Comparison of ENCODE assay signal across 18 cellular contexts in genomic region chr12:18853570-18854366, GRCh38.
A peak's percentile ranks its signal among the peaks of the same experiment; 100 is the strongest.
DNase-seq lines count a peak whose midpoint lies in the region; ATAC-seq, FAIRE-seq and TF ChIP-seq lines count a peak whose summit lies in the region.
"Had no signal": no experiment of that assay in that cellular context is flagged by ENCODE, and none has a peak within 500 bp of the region (broad histone marks: within the 10 kb centered on the region; RNA-seq: fewer than 3 reads in every experiment).

No MANE protein-coding gene starts in this region.

- no peak overlapping the region for H2BK120ac ChIP-seq in H1 (replicated peaks; ENCODE audit: low read depth, low read length)

- H3K36me3 ChIP-seq in K562 (ENCODE audit: control insufficient read depth, insufficient read depth, low read length) (no peaks in the 10 kb centered on the region), H1 (ENCODE audit: control insufficient read depth in 2 of 4, insufficient read depth in 4 of 4, low read length in 3 of 4) (no peaks in the 10 kb centered on the region), left ventricle myocardium inferior (no peaks in the 10 kb centered on the region)

- no peaks in the 10 kb centered on the region for H3K79me1 ChIP-seq in H1 (ENCODE audit: low read depth, low read length)

- H2BK5ac ChIP-seq in H1 (ENCODE audit: low read depth, low read length) = no peak overlapping the region

- TF ChIP-seq POLR2A in K562 (conservative IDR thresholded peaks at IDR 0.05) = no peak
- no peak for TF ChIP-seq POLR2A in H1 (IDR thresholded peaks at IDR 0.05; ENCODE audit: control extremely low read depth in 1 of 2, low read depth in 2 of 2, low read length in 2 of 2)

- H2BK12ac ChIP-seq in H1 (ENCODE audit: low read depth, low read length) = 0 out of 2 replicates have a peak overlapping the region, but pooled peaks have one; percentile 53

- H3K27ac Mint-ChIP-seq in nephron progenitor cell (peak overlapping the region; percentile 3), mesothelial cell of epicardium (no peak overlapping the region)

- H3K27ac ChIP-seq in K562 (ENCODE audit: extremely low read depth, low read depth, low read length) = no peak overlapping the region
- H3K27ac ChIP-seq in H1 (ENCODE audit: low read depth, low read length) = no peak overlapping the region
- H3K27ac ChIP-seq in left ventricle myocardium inferior (replicated peaks) = peak overlapping the region; percentile 4

- H3K9ac ChIP-seq in K562 (ENCODE audit: insufficient read depth in 1 of 2, low read depth in 2 of 2, low read length in 2 of 2) (no peak overlapping the region), H1 (replicated peaks in 1 of 4; ENCODE audit: extremely low read depth in 1 of 4, low read depth in 3 of 4, low read length in 3 of 4) (no peak overlapping the region; a peak in 1 of 7 replicates)

- H4K91ac ChIP-seq in H1 (replicated peaks; ENCODE audit: insufficient read length, low read length) = no peak overlapping the region

- 52% methylated on average over 6 of the region's 6 CpGs for WGBS in K562 (ENCODE audit: insufficient coverage, low coverage, missing lambda C conversion rate)
- 91 to 100% methylated on average over 2 to 6 of the region's 6 CpGs for WGBS in H1 (ENCODE audit: extremely low coverage in 1 of 2, insufficient coverage in 1 of 2, insufficient read length in 1 of 2, insufficient replicate concordance in 2 of 2, low coverage in 1 of 2, low lambda C conversion rate in 2 of 2, missing lambda C conversion rate in 1 of 2), 2 experiments

- H3K4me3 ChIP-seq in K562 (no peak overlapping the region), H1 (ENCODE audit: extremely low read depth in 1 of 4, insufficient read depth in 2 of 4, low read depth in 3 of 4, low read length in 4 of 4) (no peak overlapping the region), left ventricle myocardium inferior (no peak overlapping the region)

- H2BK20ac ChIP-seq in H1 (ENCODE audit: low read length) = no peak overlapping the region

- H3K4me1 ChIP-seq in K562 (replicated peaks in 1 of 2; ENCODE audit: control insufficient read depth in 2 of 2, insufficient read depth in 2 of 2, low read length in 2 of 2) (no peaks in the 10 kb centered on the region; a peak in 1 of 5 replicates), H1 (replicated peaks in 1 of 4; ENCODE audit: control insufficient read depth in 3 of 4, insufficient read depth in 4 of 4, low read length in 3 of 4) (peaks cover 0 to 10% (median 3%) of the 10 kb centered on the region in 4 experiments; a peak in 4 of 7 replicates), left ventricle myocardium inferior (peaks cover 4% of the 10 kb centered on the region)

- H3K56ac ChIP-seq in H1 (replicated peaks; ENCODE audit: insufficient read length, low read depth, low read length) = no peak overlapping the region

- TF ChIP-seq CTCF in K562 (IDR thresholded peaks at IDR 0.05 in 2 of 3, conservative IDR thresholded peaks at IDR 0.05 in 1 of 3; ENCODE audit: insufficient read depth in 2 of 3, low read depth in 1 of 3, low read length in 3 of 3) (no peak), H1 (IDR thresholded peaks at IDR 0.05; ENCODE audit: control extremely low read depth in 1 of 3, insufficient read depth in 1 of 3, low read depth in 1 of 3, low read length in 3 of 3) (no peak), left ventricle myocardium inferior (IDR thresholded peaks at IDR 0.05; ENCODE audit: borderline replicate concordance) (no peak), nephron progenitor cell (IDR thresholded peaks at IDR 0.05) (no peak), mesothelial cell of epicardium (IDR thresholded peaks at IDR 0.05; ENCODE audit: unreplicated experiment) (no peak)

- no peaks in the 10 kb centered on the region for H3K36me3 Mint-ChIP-seq in nephron progenitor cell (ENCODE audit: low read depth)
- H3K36me3 Mint-ChIP-seq in mesothelial cell of epicardium = no peaks in the 10 kb centered on the region
- H3K36me3 Mint-ChIP-seq: CD4-positive, alpha-beta memory T cell had no signal

- H3K4me3 Mint-ChIP-seq in nephron progenitor cell = no peak overlapping the region
- no peak overlapping the region for H3K4me3 Mint-ChIP-seq in mesothelial cell of epicardium
- H3K4me3 Mint-ChIP-seq: CD4-positive, alpha-beta memory T cell had no signal

- TF ChIP-seq RAD21 in K562 (CRISPR knock-in tag; conservative IDR thresholded peaks at IDR 0.05 in 1 of 2, IDR thresholded peaks at IDR 0.05 in 1 of 2) = no peak
- no peak for TF ChIP-seq RAD21 in H1 (IDR thresholded peaks at IDR 0.05 in 1 of 2, conservative IDR thresholded peaks at IDR 0.05 in 1 of 2; ENCODE audit: low read depth in 2 of 2, low read length in 2 of 2)

- H2AK5ac ChIP-seq in H1 (ENCODE audit: low read depth, low read length) = no peak overlapping the region

- intact Hi-C loops in K562 (cut with micrococcal nuclease) (no loop called here), left ventricle myocardium inferior (cut with micrococcal nuclease) (no loop called here)

- H3K27me3 ChIP-seq in K562 (ENCODE audit: control insufficient read depth in 2 of 2, insufficient read depth in 2 of 2, low read length in 2 of 2) (no peaks in the 10 kb centered on the region), H1 (replicated peaks in 1 of 4; ENCODE audit: control insufficient read depth in 3 of 4, extremely low read depth in 1 of 4, insufficient read depth in 3 of 4, low read length in 3 of 4) (no peaks in the 10 kb centered on the region), left ventricle myocardium inferior (ENCODE audit: low read depth) (no peaks in the 10 kb centered on the region)

- H3K4me2 ChIP-seq in K562 (ENCODE audit: insufficient read depth, low read length) (no peak overlapping the region), H1 (ENCODE audit: insufficient read depth in 1 of 2, low read depth in 2 of 2, low read length in 2 of 2) (no peak overlapping the region)

- H3K9me3 ChIP-seq in K562 (replicated peaks; ENCODE audit: control insufficient read depth, insufficient read depth, low read depth, low read length) = no peaks in the 10 kb centered on the region
- no peaks in the 10 kb centered on the region for H3K9me3 ChIP-seq in H1 (ENCODE audit: insufficient read depth in 2 of 2, low read depth in 1 of 2, low read length in 1 of 2)
- H3K9me3 ChIP-seq in left ventricle myocardium inferior (replicated peaks) = no peaks in the 10 kb centered on the region

- no peak for DNase-seq in K562 (ENCODE audit: extremely low read depth in 1 of 4, low spot score in 3 of 4)
- DNase-seq in H1 (ENCODE audit: low read depth in 1 of 2, low spot score in 2 of 2) = no peak
- DNase-seq in left ventricle myocardium inferior = no peak
- no peak for DNase-seq in nephron progenitor cell
- no peak for DNase-seq in RCC 7860 (ENCODE audit: low spot score)
- no peak for DNase-seq in mesothelial cell of epicardium (ENCODE audit: low spot score in 2 of 2, unreplicated experiment in 2 of 2)
- DNase-seq: C1 segment of cervical spinal cord; Calu3; CD4-positive, alpha-beta memory T cell; COR-L47; DMS53; DMS79 treated with DMSO at 0.1 percent for 48 hours; GF-D8; GOT3; H7; HCEC 1CT had no signal

- no peaks in the 10 kb centered on the region for H4K20me1 ChIP-seq in K562 (replicated peaks; ENCODE audit: control insufficient read depth, insufficient read depth, low read length)
- no peaks in the 10 kb centered on the region for H4K20me1 ChIP-seq in H1 (replicated peaks in 1 of 2; ENCODE audit: control insufficient read depth in 1 of 2, insufficient read depth in 2 of 2, low read length in 2 of 2)

- no peak overlapping the region for H4K8ac ChIP-seq in H1 (ENCODE audit: extremely low read depth, insufficient read depth, low read length)

- FAIRE-seq in K562 (lab: Jason Lieb, UNC) = no peak
- no peak for FAIRE-seq in H1 (lab: Jason Lieb, UNC)
- FAIRE-seq in RCC 7860 (lab: Jason Lieb, UNC) = no peak
- FAIRE-seq: GM12891, GM18507 had no signal

- BruUV-seq in K562 (replicated peaks; lab: Mats Ljungman, UMichigan) = no TSS peak

- no peaks in the 10 kb centered on the region for H3K79me2 ChIP-seq in K562 (ENCODE audit: control insufficient read depth, insufficient read depth, low read length)
- no peaks in the 10 kb centered on the region for H3K79me2 ChIP-seq in H1 (ENCODE audit: control insufficient read depth in 1 of 2, insufficient read depth in 2 of 2, low read length in 2 of 2)

- H2AFZ ChIP-seq in K562 (ENCODE audit: low read depth, low read length) (peak overlapping the region; percentile 55; the same call in 1 of the 2 replicates), H1 (ENCODE audit: low read length) (peak overlapping the region; percentile 46; the same call in 1 of the 2 replicates)

- POLR2A ChIA-PET in K562 (lab: Yijun Ruan, JAX) (no interaction called here), H1 (lab: Charles Lee; ENCODE audit: partially characterized antibody) (no interaction called here)

- H3K9me1 ChIP-seq in K562 (ENCODE audit: control insufficient read depth, insufficient read depth, low read length) = no peaks in the 10 kb centered on the region

- CTCF ChIA-PET in K562 (lab: Yijun Ruan, JAX; ENCODE audit: low intra/inter-chr PET ratio) = no interaction called here
- CTCF ChIA-PET in H1 (lab: Charles Lee; ENCODE audit: partially characterized antibody) = interaction anchor here (0.6 to 0.7 kb wide), 3 partner anchors 20 to 1192 kb away, joined by 3 read pairs; no protein-coding TSS in a partner anchor

- H3K9me3 Mint-ChIP-seq in nephron progenitor cell = no peaks in the 10 kb centered on the region
- no peaks in the 10 kb centered on the region for H3K9me3 Mint-ChIP-seq in mesothelial cell of epicardium

- H3K23ac ChIP-seq in H1 (ENCODE audit: insufficient read length) = no peak overlapping the region

- no peaks in the 10 kb centered on the region for H3K23me2 ChIP-seq in H1 (ENCODE audit: low read depth, low read length)

- H4K5ac ChIP-seq in H1 (ENCODE audit: insufficient read length, low read depth, low read length) = no peak overlapping the region

- no peak overlapping the region for H2BK15ac ChIP-seq in H1 (ENCODE audit: low read length)

- H3K27me3 Mint-ChIP-seq in nephron progenitor cell (ENCODE audit: low read depth, poor library complexity) (peaks cover 3% of the 10 kb centered on the region), mesothelial cell of epicardium (ENCODE audit: low read depth) (no peaks in the 10 kb centered on the region)

- peaks cover 7% of the 10 kb centered on the region for H3K4me1 Mint-ChIP-seq in nephron progenitor cell
- no peaks in the 10 kb centered on the region for H3K4me1 Mint-ChIP-seq in mesothelial cell of epicardium
- H3K4me1 Mint-ChIP-seq: CD4-positive, alpha-beta memory T cell had no signal

- no peak overlapping the region for H3K18ac ChIP-seq in H1 (ENCODE audit: extremely low read depth, low read length)

- H3K14ac ChIP-seq in H1 (ENCODE audit: insufficient read length) = no peak overlapping the region

- no peak overlapping the region for H3K4ac ChIP-seq in H1 (replicated peaks; ENCODE audit: insufficient read length, low read depth, low read length)

- no peak for TF ChIP-seq EP300 in K562 (IDR thresholded peaks at IDR 0.05; ENCODE audit: low read length)
- no peak for TF ChIP-seq EP300 in H1 (IDR thresholded peaks at IDR 0.05; ENCODE audit: borderline replicate concordance in 1 of 2, low read depth in 2 of 2, low read length in 2 of 2)

- in situ Hi-C loops in K562 (cut with MboI) = no loop called here

- ATAC-seq in K562 = no peak

TF ChIP-seq in H1, 55 proteins besides CTCF, POLR2A, EP300 and RAD21:
- TF ChIP-seq SP1 (IDR thresholded peaks at IDR 0.05; ENCODE audit: low read depth, low read length) = no peak
TF ChIP-seq in H1: peak in this region for 0.
